Comparison of ENCODE assay signal across 1 cellular context in the genomic region with DNA sequence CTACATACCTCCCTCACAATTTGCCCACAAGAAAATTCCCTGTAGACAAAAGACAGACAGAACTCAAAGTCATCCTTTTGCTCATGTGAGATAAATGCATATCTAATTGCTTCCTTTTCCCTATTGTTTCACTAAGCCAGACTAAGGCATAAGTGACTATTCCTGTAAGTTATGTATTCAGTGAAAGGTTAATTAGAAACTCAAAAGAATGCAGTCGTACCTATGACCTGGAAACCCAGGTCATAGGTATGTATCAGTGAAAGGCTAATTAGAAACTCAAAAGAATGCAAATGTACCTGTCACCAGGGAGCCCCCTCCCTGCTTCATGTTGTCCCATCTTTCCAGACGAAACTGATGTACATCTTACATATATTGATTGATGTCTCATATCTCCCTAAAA.
TF ChIP-seq lines count a peak whose summit lies in the region.

No MANE protein-coding gene starts in this region.

TF ChIP-seq in GM23338, 12 proteins besides CTCF, POLR2A, EP300 and RAD21 (continued from another document):
- TF ChIP-seq, protein P1, sequence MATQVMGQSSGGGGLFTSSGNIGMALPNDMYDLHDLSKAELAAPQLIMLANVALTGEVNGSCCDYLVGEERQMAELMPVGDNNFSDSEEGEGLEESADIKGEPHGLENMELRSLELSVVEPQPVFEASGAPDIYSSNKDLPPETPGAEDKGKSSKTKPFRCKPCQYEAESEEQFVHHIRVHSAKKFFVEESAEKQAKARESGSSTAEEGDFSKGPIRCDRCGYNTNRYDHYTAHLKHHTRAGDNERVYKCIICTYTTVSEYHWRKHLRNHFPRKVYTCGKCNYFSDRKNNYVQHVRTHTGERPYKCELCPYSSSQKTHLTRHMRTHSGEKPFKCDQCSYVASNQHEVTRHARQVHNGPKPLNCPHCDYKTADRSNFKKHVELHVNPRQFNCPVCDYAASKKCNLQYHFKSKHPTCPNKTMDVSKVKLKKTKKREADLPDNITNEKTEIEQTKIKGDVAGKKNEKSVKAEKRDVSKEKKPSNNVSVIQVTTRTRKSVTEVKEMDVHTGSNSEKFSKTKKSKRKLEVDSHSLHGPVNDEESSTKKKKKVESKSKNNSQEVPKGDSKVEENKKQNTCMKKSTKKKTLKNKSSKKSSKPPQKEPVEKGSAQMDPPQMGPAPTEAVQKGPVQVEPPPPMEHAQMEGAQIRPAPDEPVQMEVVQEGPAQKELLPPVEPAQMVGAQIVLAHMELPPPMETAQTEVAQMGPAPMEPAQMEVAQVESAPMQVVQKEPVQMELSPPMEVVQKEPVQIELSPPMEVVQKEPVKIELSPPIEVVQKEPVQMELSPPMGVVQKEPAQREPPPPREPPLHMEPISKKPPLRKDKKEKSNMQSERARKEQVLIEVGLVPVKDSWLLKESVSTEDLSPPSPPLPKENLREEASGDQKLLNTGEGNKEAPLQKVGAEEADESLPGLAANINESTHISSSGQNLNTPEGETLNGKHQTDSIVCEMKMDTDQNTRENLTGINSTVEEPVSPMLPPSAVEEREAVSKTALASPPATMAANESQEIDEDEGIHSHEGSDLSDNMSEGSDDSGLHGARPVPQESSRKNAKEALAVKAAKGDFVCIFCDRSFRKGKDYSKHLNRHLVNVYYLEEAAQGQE (IDR thresholded peaks at IDR 0.05; ENCODE audit: unreplicated experiment) = no peak
- no peak for TF ChIP-seq EZH2 (IDR thresholded peaks at IDR 0.05; ENCODE audit: low read depth, unreplicated experiment)
- TF ChIP-seq ZNF331 (CRISPR knock-in tag; IDR thresholded peaks at IDR 0.05; ENCODE audit: low read depth) = no peak
TF ChIP-seq in GM23338: peak in this region for 0.
